ENCODE assay signal across 27 cellular contexts in genomic region chr2:146561996-146562395, GRCh38.
"Had no signal": no experiment of that assay in that cellular context is flagged by ENCODE, and none has a peak within 500 bp of the region (broad histone marks: within the 10 kb centered on the region; RNA-seq: fewer than 3 reads in every experiment).

No MANE protein-coding gene starts in this region.

- H3K27me3 ChIP-seq: SJSA1 had no signal

- H3K4me3 Mint-ChIP-seq: IgD-negative memory B cell had no signal

- FAIRE-seq: HTR-8/SVneo, K562, RCC 7860 had no signal

- H3K4me3 ChIP-seq: K562, SJSA1, SK-N-MC had no signal

- H3K4me1 ChIP-seq: SJSA1 had no signal

- H3K9ac ChIP-seq: KMS-11 had no signal

- H3K36me3 Mint-ChIP-seq: IgD-negative memory B cell had no signal

- ATAC-seq: K562 had no signal

- H3K9me3 ChIP-seq: SJSA1 had no signal

- DNase-seq: Kasumi-1, MV-4-11, NCI-H1048, NCI-H1105 treated with DMSO at 0.1 percent for 48 hours, NCI-H1417 treated with DMSO at 0.1 percent for 48 hours, NCI-H146, NCI-H1694 treated with DMSO at 0.1 percent for 48 hours, NCI-H2029, NCI-H2081 treated with DMSO at 0.1 percent for 48 hours, NCI-H2171, NCI-H226, NCI-H446, NCI-H510A, NCI-H524 treated with DMSO at 0.1 percent for 48 hours, NCI-H69, NCI-H774, Right ventricle myocardium superior, RPMI8226, SIG-M5 had no signal

- H3K27ac ChIP-seq: HL-60, KMS-11, SJSA1, SK-N-MC had no signal

- H3K27ac Mint-ChIP-seq: IgD-negative memory B cell had no signal

- H3K4me1 Mint-ChIP-seq: IgD-negative memory B cell had no signal

- H3K36me3 ChIP-seq: SJSA1 had no signal

- H3K27me3 Mint-ChIP-seq: IgD-negative memory B cell had no signal

- H3K4me2 ChIP-seq: KMS-11 had no signal
